Comparison of ENCODE assay signal across 14 cellular contexts in the genomic region with DNA sequence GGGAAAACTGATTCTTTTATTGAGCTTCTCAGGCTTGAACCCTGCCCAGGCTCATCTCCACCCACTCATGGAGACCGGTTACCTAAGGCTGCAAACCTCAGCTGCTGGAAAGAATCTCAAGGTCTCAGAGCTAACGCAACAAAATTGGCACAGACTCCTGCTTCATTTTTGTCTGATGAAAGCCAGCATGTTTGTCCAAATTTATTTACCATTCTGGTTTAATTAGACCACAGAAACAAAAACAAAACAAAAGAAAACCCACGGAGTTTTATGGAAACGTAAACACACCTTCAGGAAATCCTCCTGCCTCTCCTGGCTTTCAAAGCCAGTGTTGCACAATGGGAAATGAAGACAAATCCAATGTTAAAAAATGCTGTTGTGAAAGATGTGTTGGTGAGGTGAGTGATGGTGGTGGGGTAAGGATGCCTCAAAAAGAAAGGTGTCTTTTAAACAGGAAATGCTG. TPM values are rescaled to one million over a fixed set of nuclear protein-coding genes. Genes with fewer than 3 reads are reported as not detected.
DNase-seq lines count a peak whose midpoint lies in the region; ATAC-seq and TF ChIP-seq lines count a peak whose summit lies in the region.
"Had no signal": no experiment of that assay in that cellular context is flagged by ENCODE, and none has a peak within 500 bp of the region (broad histone marks: within the 10 kb centered on the region; RNA-seq: fewer than 3 reads in every experiment).

No MANE protein-coding gene starts in this region.

- peaks cover 5% of the 10 kb centered on the region for H3K4me1 Mint-ChIP-seq in T-helper 2 cell treated with Interferon-gamma antibody and Interleukin-4, amounts not matched to agents 5 μg/mL and 100 μg/mL, for 36 hours (ENCODE audit: low read depth)
- H3K4me1 Mint-ChIP-seq in mesothelial cell of epicardium: peaks cover 17% of the 10 kb centered on the region

- H3K4me1 ChIP-seq in sigmoid colon: peaks cover 0 to 20% (median 17%) of the 10 kb centered on the region in 4 donors

- H3K4me3 ChIP-seq in sigmoid colon: no peak overlapping the region

- peaks cover 0 to 16% (median 0%) of the 10 kb centered on the region in 4 donors for H3K36me3 ChIP-seq in sigmoid colon

- intact Hi-C loops in sigmoid colon (cut with DNase I): loop anchor here (2.0 to 10.0 kb wide), 4 partner anchors 57 to 387 kb away; partner anchors contain the start of genes ANKRD37, CFAP97, LRP2BP and PDLIM3

- DNase-seq in H4 (ENCODE audit: low spot score): peak; percentile 81
- peak; percentile 92 for DNase-seq in amniotic epithelial cell (ENCODE audit: low read depth)
- DNase-seq in fibroblast of peridontal ligament (ENCODE audit: extremely low read depth): peak; percentile 29
- DNase-seq in sigmoid colon: no peak
- DNase-seq in stimulated activated CD4-positive, alpha-beta T cell treated with anti-CD3 and anti-CD28 coated beads, Interleukin-4, amount 100 ng/mL, for 24 hours: no peak
- no peak for DNase-seq in T-helper 2 cell treated with Interferon-gamma antibody and Interleukin-4, amounts not matched to agents 5 μg/mL and 100 μg/mL, for 36 hours (ENCODE audit: low spot score)
- no peak for DNase-seq in mesothelial cell of epicardium (ENCODE audit: low spot score in 2 of 2, unreplicated experiment in 2 of 2)
- DNase-seq: DMS79; kidney; MV-4-11; naive thymus-derived CD8-positive, alpha-beta T cell; NCI-H526 had no signal

- no peaks in the 10 kb centered on the region for H3K9me3 Mint-ChIP-seq in T-helper 2 cell treated with Interferon-gamma antibody and Interleukin-4, amounts not matched to agents 5 μg/mL and 100 μg/mL, for 36 hours
- no peaks in the 10 kb centered on the region for H3K9me3 Mint-ChIP-seq in mesothelial cell of epicardium
- H3K9me3 Mint-ChIP-seq: central memory CD8-positive, alpha-beta T cell; naive thymus-derived CD8-positive, alpha-beta T cell had no signal

- no peak overlapping the region for H3K4me3 Mint-ChIP-seq in T-helper 2 cell treated with Interferon-gamma antibody and Interleukin-4, amounts not matched to agents 5 μg/mL and 100 μg/mL, for 36 hours
- H3K4me3 Mint-ChIP-seq in mesothelial cell of epicardium: no peak overlapping the region
- H3K4me3 Mint-ChIP-seq: central memory CD8-positive, alpha-beta T cell; naive thymus-derived CD8-positive, alpha-beta T cell had no signal

- no peak overlapping the region for H3K27ac Mint-ChIP-seq in T-helper 2 cell treated with Interferon-gamma antibody and Interleukin-4, amounts not matched to agents 5 μg/mL and 100 μg/mL, for 36 hours
- H3K27ac Mint-ChIP-seq in mesothelial cell of epicardium: no peak overlapping the region

- no peaks in the 10 kb centered on the region for H3K27me3 ChIP-seq in sigmoid colon

- H3K36me3 Mint-ChIP-seq in T-helper 2 cell treated with Interferon-gamma antibody and Interleukin-4, amounts not matched to agents 5 μg/mL and 100 μg/mL, for 36 hours (ENCODE audit: low read depth): no peaks in the 10 kb centered on the region
- H3K36me3 Mint-ChIP-seq in mesothelial cell of epicardium: no peaks in the 10 kb centered on the region

- H3K27ac ChIP-seq in sigmoid colon: peak overlapping the region; percentile 60 to 72 (median 68)

- no peaks in the 10 kb centered on the region for H3K9me3 ChIP-seq in sigmoid colon

- TF ChIP-seq EP300 in sigmoid colon (IDR thresholded peaks at IDR 0.05): no peak

- WGBS in sigmoid colon, 2 donors: 52 to 57% methylated on average over 4 of the region's 4 CpGs

- no peak for ATAC-seq in GM21619 (IDR thresholded peaks at IDR 0.05; ENCODE audit: unreplicated experiment)
- ATAC-seq: naive thymus-derived CD8-positive, alpha-beta T cell had no signal

- TF ChIP-seq CTCF in sigmoid colon (IDR thresholded peaks at IDR 0.05) (no peak), mesothelial cell of epicardium (IDR thresholded peaks at IDR 0.05; ENCODE audit: unreplicated experiment) (no peak)

- H3K27me3 Mint-ChIP-seq in T-helper 2 cell treated with Interferon-gamma antibody and Interleukin-4, amounts not matched to agents 5 μg/mL and 100 μg/mL, for 36 hours (ENCODE audit: low read depth): peaks cover 39% of the 10 kb centered on the region
- H3K27me3 Mint-ChIP-seq in mesothelial cell of epicardium (ENCODE audit: low read depth): peaks cover 31% of the 10 kb centered on the region

- TF ChIP-seq POLR2A in sigmoid colon (IDR thresholded peaks at IDR 0.05): no peak

RNA-seq across cellular contexts. Expression of gene PDLIM3, which starts 56.4 kb away (rescaled TPM):
- total RNA-seq in H4 (2014; rRNA removed; shearing (Covaris generic)): 12.5 and 16.2 TPM in 2 replicates
- 100 to 1,000 TPM; 568 to 907 (median 820) TPM for total RNA-seq in sigmoid colon
- polyA plus RNA-seq in sigmoid colon: 10 to 100 TPM in 2 of 3 donors, 1 to 10 TPM in 1; 7.9 to 24.5 (median 17.4) TPM
- 8.4 to 11.2 TPM (median 9.2 TPM) in 3 replicates for total RNA-seq in mesothelial cell of epicardium
- total RNA-seq: naive thymus-derived CD8-positive, alpha-beta T cell had no signal
- polyA plus RNA-seq: naive thymus-derived CD8-positive, alpha-beta T cell had no signal

Comparison
In these comparisons a context has a peak if more than half of its experiments do, and no peak if none do; other contexts are left out.
1. DNase-seq: peak in H4 (single experiment), amniotic epithelial cell (single experiment) and fibroblast of peridontal ligament (single experiment); none in sigmoid colon (single experiment), stimulated activated CD4-positive, alpha-beta T cell treated with anti-CD3 and anti-CD28 coated beads, Interleukin-4, amount 100 ng/mL, for 24 hours (single experiment), T-helper 2 cell treated with Interferon-gamma antibody and Interleukin-4, amounts not matched to agents 5 μg/mL and 100 μg/mL, for 36 hours (single experiment) and mesothelial cell of epicardium (0 of 2).
2. RNA of gene PDLIM3, which starts 56.4 kb away (total RNA-seq): 568 to 907 TPM in sigmoid colon; 12.5 to 16.2 TPM in H4 and 8.4 to 11.2 TPM in mesothelial cell of epicardium; every median in the first group is over 10 times any median in the second.